Comparison of ENCODE assay signal across 18 cellular contexts in the genomic region with DNA sequence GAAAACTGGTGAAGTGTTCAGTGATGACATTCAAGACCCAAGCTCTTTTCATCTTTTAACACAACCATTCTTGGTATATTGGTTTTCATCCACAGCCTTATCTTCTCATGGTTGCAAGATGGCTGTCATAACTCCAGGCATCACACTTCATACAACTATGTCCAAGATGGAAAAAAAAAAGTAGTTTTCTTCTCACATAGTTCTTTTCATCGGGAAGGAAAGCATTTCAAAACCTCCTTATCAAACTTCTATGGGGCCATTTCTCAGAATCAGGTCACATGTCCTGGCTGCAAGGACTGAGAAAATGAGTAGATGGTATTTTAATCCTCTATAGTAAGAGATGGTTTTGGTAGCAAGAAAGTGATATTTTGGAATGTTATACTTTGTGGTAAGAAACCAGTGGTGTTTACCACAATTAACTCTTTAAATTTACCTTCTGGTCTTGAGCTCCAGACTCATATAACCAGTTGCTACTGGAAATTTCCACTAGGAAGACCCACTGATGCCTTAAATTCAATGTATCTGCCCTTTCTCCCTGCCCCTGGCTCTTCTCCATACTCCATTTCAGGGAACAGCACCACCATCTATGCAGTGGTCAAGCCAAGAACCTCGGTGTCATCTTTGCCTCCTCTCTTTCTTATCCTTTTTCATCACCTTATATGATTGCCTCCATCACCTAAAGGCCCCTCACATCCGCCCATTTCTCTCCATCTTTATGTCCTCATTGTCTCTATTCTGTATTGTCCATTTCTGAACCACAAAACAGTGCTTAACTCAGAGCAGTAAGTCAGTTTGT. TPM values are rescaled to one million over a fixed set of nuclear protein-coding genes. Genes with fewer than 3 reads are reported as not detected.
"Had no signal": no experiment of that assay in that cellular context is flagged by ENCODE, and none has a peak within 500 bp of the region (broad histone marks: within the 10 kb centered on the region; RNA-seq: fewer than 3 reads in every experiment).

No MANE protein-coding gene starts in this region.

- H3K9me3 ChIP-seq: lower lobe of right lung, ovary, stomach, testis, upper lobe of right lung had no signal

- H3K36me3 ChIP-seq: lower lobe of right lung, ovary, stomach, upper lobe of right lung had no signal

- H3K27me3 ChIP-seq: ovary, stomach, testis, upper lobe of right lung had no signal

- DNase-seq: activated CD4-positive, alpha-beta T cell treated with anti-CD3 and anti-CD28 coated beads for 48 hours; activated CD8-positive, alpha-beta T cell treated with anti-CD3 and anti-CD28 coated beads for 36 hours; activated effector memory CD4-positive, alpha-beta T cell treated with Interleukin-2 at 50 U/mL for 16 hours; activated naive CD4-positive, alpha-beta T cell treated with anti-CD3 and anti-CD28 coated beads, Interleukin-2, amount 50 U/mL, for 16 hours; activated T-cell treated with anti-CD3 and anti-CD28 coated beads, Interleukin-2, amount 50 U/mL, for 4 hours; central memory CD4-positive, alpha-beta T cell; dermis blood vessel endothelial cell; effector memory CD8-positive, alpha-beta T cell; lower lobe of right lung; ovary; stimulated activated CD4-positive, alpha-beta T cell treated with anti-CD3 and anti-CD28 coated beads, Interleukin-1b, Interleukin-23, amount 100 ng/mL, for 48 hours; stomach; T-helper 2 cell; testis; upper lobe of right lung had no signal

- H3K27me3 Mint-ChIP-seq: activated CD8-positive, alpha-beta T cell treated with anti-CD3 and anti-CD28 coated beads for 36 hours; effector memory CD8-positive, alpha-beta T cell had no signal

- ATAC-seq: activated CD8-positive, alpha-beta T cell treated with anti-CD3 and anti-CD28 coated beads for 36 hours; activated T-cell treated with anti-CD3 and anti-CD28 coated beads, Interleukin-2, amount 50 U/mL, for 4 hours; effector memory CD8-positive, alpha-beta T cell; upper lobe of right lung had no signal

- H3K4me3 Mint-ChIP-seq: activated CD8-positive, alpha-beta T cell treated with anti-CD3 and anti-CD28 coated beads for 36 hours; activated T-cell treated with anti-CD3 and anti-CD28 coated beads, Interleukin-2, amount 50 U/mL, for 4 hours; effector memory CD8-positive, alpha-beta T cell; neural crest cell had no signal

- H3K9me3 Mint-ChIP-seq: activated CD8-positive, alpha-beta T cell treated with anti-CD3 and anti-CD28 coated beads for 36 hours; activated T-cell treated with anti-CD3 and anti-CD28 coated beads, Interleukin-2, amount 50 U/mL, for 4 hours; effector memory CD8-positive, alpha-beta T cell had no signal

- H3K27ac ChIP-seq: epithelial cell of prostate, lower lobe of right lung, ovary, stomach, testis, upper lobe of right lung had no signal

- H3K4me1 Mint-ChIP-seq: neural crest cell had no signal

- H3K27ac Mint-ChIP-seq: activated CD8-positive, alpha-beta T cell treated with anti-CD3 and anti-CD28 coated beads for 36 hours; effector memory CD8-positive, alpha-beta T cell had no signal

- H3K4me3 ChIP-seq: lower lobe of right lung, ovary, stomach, testis, upper lobe of right lung had no signal

RNA-seq across cellular contexts. Expression of a gene that starts 48.7 kb away (rescaled TPM):
- total RNA-seq: activated CD8-positive, alpha-beta T cell treated with anti-CD3 and anti-CD28 coated beads for 36 hours; activated T-cell treated with anti-CD3 and anti-CD28 coated beads, Interleukin-2, amount 50 U/mL, for 4 hours; myocyte had no signal
